In genomic region chr1:44212355-44213221, GRCh38 we compare ENCODE assay signal across 8 cellular contexts. TPM values are rescaled to one million over a fixed set of nuclear protein-coding genes. Genes with fewer than 3 reads are reported as not detected.
A peak's percentile ranks its signal among the peaks of the same experiment; 100 is the strongest.
DNase-seq lines count a peak whose midpoint lies in the region; ATAC-seq and TF ChIP-seq lines count a peak whose summit lies in the region.

No MANE protein-coding gene starts in this region.

- H3K4me1 ChIP-seq in transverse colon: peaks cover 5 to 17% (median 16%) of the 10 kb centered on the region in 4 donors

- H3K9me3 ChIP-seq in AG04450 (ENCODE audit: control insufficient read depth, insufficient read depth, low read length) (no peaks in the 10 kb centered on the region; the same call in 1 of the 2 replicates), transverse colon (no peaks in the 10 kb centered on the region)

- peaks cover 5% of the 10 kb centered on the region for H3K36me3 Mint-ChIP-seq in mesothelial cell of epicardium

- no peaks in the 10 kb centered on the region for H3K36me3 ChIP-seq in transverse colon

- H3K4me3 ChIP-seq in AG04450 (ENCODE audit: low read depth, low read length): peak overlapping the region; percentile 100
- peak overlapping the region; percentile 95 for H3K4me3 ChIP-seq in LNCaP clone FGC (ENCODE audit: low read depth, low read length)
- H3K4me3 ChIP-seq in astrocyte of the spinal cord (ENCODE audit: low read depth, low read length): peak overlapping the region; percentile 99
- peak overlapping the region; percentile 22 to 88 (median 72) for H3K4me3 ChIP-seq in transverse colon

- peak overlapping the region; percentile 84 for H3K4me3 Mint-ChIP-seq in mesothelial cell of epicardium

- TF ChIP-seq CTCF in AG04450 (IDR thresholded peaks at IDR 0.05; ENCODE audit: low read depth, low read length) (no peak), LNCaP clone FGC (IDR thresholded peaks at IDR 0.05; ENCODE audit: control insufficient read depth, extremely low read depth, insufficient read depth) (no peak), astrocyte of the spinal cord (IDR thresholded peaks at IDR 0.05; ENCODE audit: low read depth, low read length) (no peak), mesothelial cell of epicardium (IDR thresholded peaks at IDR 0.05; ENCODE audit: unreplicated experiment) (no peak), transverse colon (IDR thresholded peaks at IDR 0.05) (peak in 1 of 5 experiments; percentile 4)

- TF ChIP-seq POLR2A in transverse colon (IDR thresholded peaks at IDR 0.05): no peak

- peaks cover 2% of the 10 kb centered on the region for H3K27me3 Mint-ChIP-seq in mesothelial cell of epicardium (ENCODE audit: low read depth)

- no peaks in the 10 kb centered on the region for H3K9me3 Mint-ChIP-seq in mesothelial cell of epicardium

- H3K4me1 Mint-ChIP-seq in mesothelial cell of epicardium: peaks cover 16% of the 10 kb centered on the region

- H3K27me3 ChIP-seq in AG04450 (ENCODE audit: control insufficient read depth, insufficient read depth, low read length): peaks cover 2% of the 10 kb centered on the region
- H3K27me3 ChIP-seq in transverse colon: no peaks in the 10 kb centered on the region

- 30 to 42% methylated on average over 5 to 9 of the region's 9 CpGs for WGBS in transverse colon (ENCODE audit: low coverage in 1 of 2), 2 donors

- in situ Hi-C loops in astrocyte of the spinal cord (cut with HindIII; ENCODE audit: low sequenced_read_pairs) (no loop called here), transverse colon (cut with MboI; ENCODE audit: low pct_ligation_motif_present in 1 of 4, low pct_unique_long_range_greater_than_20kb in 1 of 4, low sequenced_read_pairs in 3 of 4) (loop anchor here (10.0 to 25.0 kb wide), 4 partner anchors 100 to 375 kb away; no protein-coding TSS in a partner anchor)

- CTCF ChIA-PET in AG04450 (lab: Charles Lee): interaction anchor here (0.8 to 1.9 kb wide), 5 partner anchors 11 to 440 kb away, joined by 3 to 8 read pairs (median 4); no protein-coding TSS in a partner anchor

- POLR2A ChIA-PET in AG04450 (lab: Yijun Ruan, JAX): interaction anchor here (0.5 to 0.8 kb wide), 4 partner anchors 164 to 462 kb away, joined by 3 read pairs; no protein-coding TSS in a partner anchor

- intact Hi-C loops in transverse colon (cut with DNase I; ENCODE audit: low total_unique reads): no loop called here

- no peak for ATAC-seq in left lobe of liver

- H3K27ac ChIP-seq in AG04450 (ENCODE audit: low read depth, low read length) (no peak overlapping the region), transverse colon (peak overlapping the region; percentile 70 to 88 (median 84))

- DNase-seq in AG04450 (ENCODE audit: low read depth, low spot score) (no peak), LNCaP clone FGC (ENCODE audit: low read depth) (no peak), astrocyte of the spinal cord (ENCODE audit: low read depth, low spot score) (no peak), mesothelial cell of epicardium (ENCODE audit: low spot score in 2 of 2, unreplicated experiment in 2 of 2) (no peak), transverse colon (no peak), NCI-H1105 (lab: John Stamatoyannopoulos, UW) (no peak), left lobe of liver (ENCODE audit: low spot score) (no peak), NCI-H345 (lab: John Stamatoyannopoulos, UW) (no peak)

- peak overlapping the region; percentile 77 for H3K27ac Mint-ChIP-seq in mesothelial cell of epicardium

- no peak for TF ChIP-seq EP300 in transverse colon (IDR thresholded peaks at IDR 0.05; ENCODE audit: low read depth)

RNA-seq across cellular contexts. Expression of gene DMAP1, which starts 0.7 kb away (rescaled TPM):
- 27.0 and 31.5 TPM in 2 replicates for polyA plus RNA-seq in AG04450 (2011; rRNA removed)
- polyA minus RNA-seq in AG04450 (2011; rRNA and poly(A)+ RNA removed): 48.4 and 50.3 TPM in 2 replicates
- total RNA-seq in mesothelial cell of epicardium (50.7 to 52.4 TPM (median 51.8 TPM) in 3 replicates), transverse colon (100 to 1,000 TPM in 2 of 4 donors, 10 to 100 TPM in 2; 57.8 to 130 (median 93.6) TPM), left lobe of liver (21.1 TPM)
